31 cellular contexts compared by ENCODE assay signal in the genomic region with DNA sequence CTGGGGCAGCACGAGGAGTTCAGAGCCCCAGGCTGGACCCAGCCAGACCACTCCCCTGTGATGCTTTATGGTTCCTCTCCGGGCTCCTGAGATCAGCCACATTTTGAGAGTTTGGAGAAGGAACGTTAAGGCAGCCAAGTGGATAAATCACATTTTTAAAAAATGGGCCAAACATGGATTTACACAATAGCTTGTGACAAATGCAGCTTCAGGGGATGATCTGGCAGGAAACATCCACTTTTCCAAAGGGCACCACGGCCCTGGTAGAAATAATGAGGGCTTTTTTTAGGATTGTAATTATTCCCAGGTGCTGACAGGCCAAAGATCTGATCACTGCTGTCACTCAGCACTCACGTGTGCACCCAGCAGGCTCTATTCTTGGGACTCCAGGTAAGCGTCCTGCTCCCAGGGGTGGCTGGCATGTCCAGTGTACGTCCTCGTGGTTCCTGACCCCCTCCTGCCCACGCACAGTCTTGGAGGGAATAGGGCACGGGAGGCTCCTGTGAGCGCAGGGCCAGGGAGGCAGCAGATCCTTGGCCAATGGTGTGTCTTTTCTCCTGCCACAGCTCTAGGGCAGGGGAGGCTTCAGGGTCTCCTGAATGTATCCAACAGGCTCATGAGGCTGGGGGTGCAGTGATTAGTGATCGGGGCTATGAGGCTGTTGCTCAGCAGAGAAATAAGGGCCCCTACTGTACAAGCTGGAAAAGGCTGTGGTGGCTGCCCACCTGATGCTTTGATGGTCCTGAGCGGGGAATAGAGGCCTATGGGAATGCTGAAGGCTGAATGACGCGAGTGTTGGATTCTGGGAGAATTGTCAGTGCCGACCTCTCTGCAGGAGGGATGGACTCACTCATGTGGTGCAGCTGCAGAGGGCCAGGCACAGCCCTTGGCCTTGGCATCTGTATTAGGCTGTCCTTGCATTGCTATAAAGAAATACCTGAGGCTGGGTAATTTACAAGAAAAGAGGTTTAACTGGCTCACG.
DNase-seq lines count a peak whose midpoint lies in the region; ATAC-seq lines count a peak whose summit lies in the region.
"Had no signal": no experiment of that assay in that cellular context is flagged by ENCODE, and none has a peak within 500 bp of the region (broad histone marks: within the 10 kb centered on the region; RNA-seq: fewer than 3 reads in every experiment).

No MANE protein-coding gene starts in this region.

- H3K9me3 Mint-ChIP-seq in activated CD8-positive, alpha-beta memory T cell treated with anti-CD3 and anti-CD28 coated beads, Interleukin-2, amount 10 ng/mL, durations not matched to agents 7 days and 5 days (ENCODE audit: low read depth) = no peaks in the 10 kb centered on the region
- H3K9me3 Mint-ChIP-seq: activated naive CD4-positive, alpha-beta T cell treated with anti-CD3 and anti-CD28 coated beads, Interleukin-2, amount 10 ng/mL, durations not matched to agents 7 days and 5 days; activated T-helper 1 cell treated with anti-CD3 and anti-CD28 coated beads, Interleukin-12 subunit alpha, Interleukin-12 subunit beta, Interleukin-2, Interleukin-4 antibody, amounts not matched to agents 30 ng/mL and 10 ng/mL and 1 ng/mL, durations not matched to agents 14 hours and 24 hours and 36 hours; stimulated activated naive CD8-positive, alpha-beta T cell treated with anti-CD3 and anti-CD28 coated beads, Interleukin-15, amount 100 ng/mL, for 72 hours had no signal

- no peaks in the 10 kb centered on the region for H3K9me3 ChIP-seq in GM23248 (ENCODE audit: low read depth)
- H3K9me3 ChIP-seq: adrenal gland, BE2C, body of pancreas, gastrocnemius medialis, HAP-1, lower lobe of right lung, Peyer's patch, SJCRH30 had no signal

- H3K4me3 Mint-ChIP-seq in activated CD8-positive, alpha-beta memory T cell treated with anti-CD3 and anti-CD28 coated beads, Interleukin-2, amount 10 ng/mL, durations not matched to agents 7 days and 5 days = no peak overlapping the region
- H3K4me3 Mint-ChIP-seq: activated naive CD4-positive, alpha-beta T cell treated with anti-CD3 and anti-CD28 coated beads, Interleukin-2, amount 10 ng/mL, durations not matched to agents 7 days and 5 days; activated T-helper 1 cell treated with anti-CD3 and anti-CD28 coated beads, Interleukin-12 subunit alpha, Interleukin-12 subunit beta, Interleukin-2, Interleukin-4 antibody, amounts not matched to agents 30 ng/mL and 10 ng/mL and 1 ng/mL, durations not matched to agents 14 hours and 24 hours and 36 hours; CD8-positive, alpha-beta memory T cell; naive thymus-derived CD8-positive, alpha-beta T cell; stimulated activated naive CD8-positive, alpha-beta T cell treated with anti-CD3 and anti-CD28 coated beads, Interleukin-15, amount 100 ng/mL, for 72 hours had no signal

- H2AFZ ChIP-seq in GM23248 = no peak overlapping the region
- H2AFZ ChIP-seq: parathyroid adenoma had no signal

- WGBS in GM23248 (ENCODE audit: low coverage in 1 of 2, low lambda C conversion rate in 2 of 2, missing lambda C conversion rate in 2 of 2), 2 experiments = 37 to 44% methylated on average over 17 of the region's 17 CpGs

- peaks cover 6% of the 10 kb centered on the region; the same call in 1 of the 2 replicates for H3K4me1 ChIP-seq in GM23248 (ENCODE audit: insufficient read depth)
- H3K4me1 ChIP-seq: adrenal gland, gastrocnemius medialis, HAP-1, lower lobe of right lung, parathyroid adenoma, Peyer's patch, SJCRH30, spleen had no signal

- no peak for ATAC-seq in activated CD8-positive, alpha-beta memory T cell treated with anti-CD3 and anti-CD28 coated beads, Interleukin-2, amount 10 ng/mL, durations not matched to agents 7 days and 5 days
- ATAC-seq in sciatic nerve = no peak
- no peak for ATAC-seq in GM19455 (IDR thresholded peaks at IDR 0.05; ENCODE audit: unreplicated experiment)
- no peak for ATAC-seq in HG03108 (IDR thresholded peaks at IDR 0.05; ENCODE audit: unreplicated experiment)
- ATAC-seq: body of pancreas; gastrocnemius medialis; GM12878; lower lobe of right lung; naive thymus-derived CD8-positive, alpha-beta T cell; right cardiac atrium; stimulated activated naive CD8-positive, alpha-beta T cell treated with anti-CD3 and anti-CD28 coated beads, Interleukin-15, amount 100 ng/mL, for 72 hours had no signal

- H3K36me3 Mint-ChIP-seq in activated CD8-positive, alpha-beta memory T cell treated with anti-CD3 and anti-CD28 coated beads, Interleukin-2, amount 10 ng/mL, durations not matched to agents 7 days and 5 days = no peaks in the 10 kb centered on the region
- H3K36me3 Mint-ChIP-seq: activated naive CD4-positive, alpha-beta T cell treated with anti-CD3 and anti-CD28 coated beads, Interleukin-2, amount 10 ng/mL, durations not matched to agents 7 days and 5 days; CD8-positive, alpha-beta memory T cell; naive thymus-derived CD8-positive, alpha-beta T cell had no signal

- in situ Hi-C loops in GM23248 (cut with MboI) = no loop called here

- 0 out of 2 replicates have a peak, but pooled peaks cover 4% of the 10 kb centered on the region for H3F3A ChIP-seq in GM23248 (ENCODE audit: insufficient read depth)

- H3K9ac ChIP-seq in GM23248 = no peak overlapping the region
- H3K9ac ChIP-seq: KMS-11, parathyroid adenoma had no signal

- CTCF ChIA-PET in activated CD8-positive, alpha-beta memory T cell treated with anti-CD3 and anti-CD28 coated beads, Interleukin-2, amount 10 ng/mL, durations not matched to agents 7 days and 5 days (lab: Charles Lee) = no interaction called here

- peak overlapping the region; percentile 20 for H3K4me2 ChIP-seq in GM23248 (ENCODE audit: unreplicated experiment)
- H3K4me2 ChIP-seq: KMS-11 had no signal

- peaks cover 2% of the 10 kb centered on the region for H3K27me3 Mint-ChIP-seq in activated CD8-positive, alpha-beta memory T cell treated with anti-CD3 and anti-CD28 coated beads, Interleukin-2, amount 10 ng/mL, durations not matched to agents 7 days and 5 days

- intact Hi-C loops in sciatic nerve (cut with DNase I) = no loop called here

- H3K4me1 Mint-ChIP-seq in activated CD8-positive, alpha-beta memory T cell treated with anti-CD3 and anti-CD28 coated beads, Interleukin-2, amount 10 ng/mL, durations not matched to agents 7 days and 5 days = no peaks in the 10 kb centered on the region
- H3K4me1 Mint-ChIP-seq: activated naive CD4-positive, alpha-beta T cell treated with anti-CD3 and anti-CD28 coated beads, Interleukin-2, amount 10 ng/mL, durations not matched to agents 7 days and 5 days; CD8-positive, alpha-beta memory T cell; stimulated activated naive CD8-positive, alpha-beta T cell treated with anti-CD3 and anti-CD28 coated beads, Interleukin-15, amount 100 ng/mL, for 72 hours had no signal

- H4K20me1 ChIP-seq in GM23248 (ENCODE audit: insufficient read depth) = no peaks in the 10 kb centered on the region

- H3K27ac ChIP-seq in GM23248 = no peak overlapping the region
- H3K27ac ChIP-seq: adrenal gland, body of pancreas, gastrocnemius medialis, KMS-11, lower lobe of right lung, parathyroid adenoma, Peyer's patch, SJCRH30, spleen, VCaP had no signal

- H3K27ac Mint-ChIP-seq in activated CD8-positive, alpha-beta memory T cell treated with anti-CD3 and anti-CD28 coated beads, Interleukin-2, amount 10 ng/mL, durations not matched to agents 7 days and 5 days = no peak overlapping the region
- H3K27ac Mint-ChIP-seq: activated naive CD4-positive, alpha-beta T cell treated with anti-CD3 and anti-CD28 coated beads, Interleukin-2, amount 10 ng/mL, durations not matched to agents 7 days and 5 days; activated T-helper 1 cell treated with anti-CD3 and anti-CD28 coated beads, Interleukin-12 subunit alpha, Interleukin-12 subunit beta, Interleukin-2, Interleukin-4 antibody, amounts not matched to agents 30 ng/mL and 10 ng/mL and 1 ng/mL, durations not matched to agents 14 hours and 24 hours and 36 hours; CD8-positive, alpha-beta memory T cell; naive thymus-derived CD8-positive, alpha-beta T cell had no signal

- no peaks in the 10 kb centered on the region for H3K27me3 ChIP-seq in GM23248 (replicated peaks; ENCODE audit: insufficient read depth)
- H3K27me3 ChIP-seq: adrenal gland, BE2C, body of pancreas, Peyer's patch, SJCRH30 had no signal

- H3K36me3 ChIP-seq in GM23248 (ENCODE audit: low read depth) = no peaks in the 10 kb centered on the region
- H3K36me3 ChIP-seq: adrenal gland, BE2C, gastrocnemius medialis, HAP-1, lower lobe of right lung, Peyer's patch, SJCRH30, spleen had no signal

- H3K79me2 ChIP-seq in GM23248 (ENCODE audit: insufficient read depth) = no peaks in the 10 kb centered on the region
- H3K79me2 ChIP-seq: parathyroid adenoma had no signal

- DNase-seq in GM23248 (peak; percentile 35), islet precursor cell (peak; percentile 29), sciatic nerve (ENCODE audit: low spot score) (peak; percentile 19), DMS79 (lab: John Stamatoyannopoulos, UW) (no peak)
- DNase-seq in activated CD8-positive, alpha-beta memory T cell treated with anti-CD3 and anti-CD28 coated beads, Interleukin-2, amount 10 ng/mL, durations not matched to agents 7 days and 5 days = peak; percentile 22
- DNase-seq: activated CD4-positive, alpha-beta T cell treated with anti-CD3 and anti-CD28 coated beads for 4 hours; activated naive CD4-positive, alpha-beta T cell treated with anti-CD3 and anti-CD28 coated beads, Interleukin-2, amount 10 ng/mL, durations not matched to agents 7 days and 5 days; BE2C; CD8-positive, alpha-beta memory T cell; DMS153; gastrocnemius medialis; NCI-H1417 treated with DMSO at 0.1 percent for 48 hours; NCI-H2107; right cardiac atrium; SJCRH30; spleen; T1000 had no signal

- no peaks in the 10 kb centered on the region for H3K9me2 ChIP-seq in GM23248 (ENCODE audit: insufficient read depth)

- no peak overlapping the region for H3K4me3 ChIP-seq in GM23248
- H3K4me3 ChIP-seq: adrenal gland, body of pancreas, gastrocnemius medialis, GM12878, HAP-1, lower lobe of right lung, Peyer's patch, SJCRH30, spleen had no signal
